In the genomic region with DNA sequence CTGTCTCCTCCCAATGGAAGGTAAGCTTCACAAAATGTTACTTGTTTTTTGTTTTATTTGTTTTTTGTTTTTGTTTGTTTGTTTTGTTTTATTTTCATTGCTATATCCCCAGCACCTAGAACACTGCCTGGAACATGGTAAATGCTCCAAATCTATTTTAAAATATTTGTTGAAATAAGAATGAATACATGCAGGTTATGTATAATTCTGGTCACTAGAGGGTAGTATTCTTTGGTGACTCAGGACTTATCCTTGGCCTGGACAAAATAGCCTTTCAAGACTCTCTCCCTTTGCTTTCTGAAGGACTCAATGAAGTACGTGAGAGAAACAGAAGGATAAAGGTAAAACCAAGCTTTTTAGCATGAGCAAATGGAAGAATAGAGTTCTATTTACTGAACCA, we compare ENCODE assay signal across 9 cellular contexts.
DNase-seq lines count a peak whose midpoint lies in the region; ATAC-seq and TF ChIP-seq lines count a peak whose summit lies in the region.
"Had no signal": no experiment of that assay in that cellular context is flagged by ENCODE, and none has a peak within 500 bp of the region (broad histone marks: within the 10 kb centered on the region; RNA-seq: fewer than 3 reads in every experiment).

No MANE protein-coding gene starts in this region.

- H3F3A ChIP-seq in OCI-LY1 (ENCODE audit: insufficient read depth, low read length) = no peaks in the 10 kb centered on the region

- no peaks in the 10 kb centered on the region for H3K36me3 ChIP-seq in OCI-LY1 (ENCODE audit: insufficient read depth, low read length)

- no peak overlapping the region for H3K27ac Mint-ChIP-seq in nephron progenitor cell
- H3K27ac Mint-ChIP-seq: stimulated activated naive CD8-positive, alpha-beta T cell treated with anti-CD3 and anti-CD28 coated beads, Interleukin-15, Interleukin-2, amounts not matched to agents 100 ng/mL and 50 ng/mL, for 24 hours had no signal

- H3K4me3 ChIP-seq in OCI-LY1 (ENCODE audit: low read depth, low read length, poor library complexity, severe bottlenecking) = no peak overlapping the region
- H3K4me3 ChIP-seq in epithelial cell of esophagus (ENCODE audit: low read length) = no peak overlapping the region

- H3K4me1 ChIP-seq in OCI-LY1 (ENCODE audit: insufficient read depth, low read length, severe bottlenecking) = no peaks in the 10 kb centered on the region

- H3K27me3 Mint-ChIP-seq in nephron progenitor cell (ENCODE audit: low read depth, poor library complexity) = no peaks in the 10 kb centered on the region
- H3K27me3 Mint-ChIP-seq: stimulated activated naive CD8-positive, alpha-beta T cell treated with anti-CD3 and anti-CD28 coated beads, Interleukin-15, Interleukin-2, amounts not matched to agents 100 ng/mL and 50 ng/mL, for 24 hours had no signal

- no peak overlapping the region for H3K27ac ChIP-seq in OCI-LY1 (ENCODE audit: low read depth, low read length, poor library complexity, severe bottlenecking)

- DNase-seq in DMS114 treated with DMSO at 0.1 percent for 48 hours (lab: John Stamatoyannopoulos, UW; ENCODE audit: unreplicated experiment) = peak; percentile 25
- DNase-seq in epithelial cell of esophagus (ENCODE audit: low read depth) = peak; percentile 53
- DNase-seq in nephron progenitor cell = no peak
- DNase-seq in cortex of kidney (lab: John Stamatoyannopoulos, UW) = no peak
- DNase-seq in NCI-H2029 treated with DMSO at 0.1 percent for 48 hours (lab: John Stamatoyannopoulos, UW) = no peak

- H3K9me3 Mint-ChIP-seq in nephron progenitor cell = no peaks in the 10 kb centered on the region
- H3K9me3 Mint-ChIP-seq: stimulated activated naive CD8-positive, alpha-beta T cell treated with anti-CD3 and anti-CD28 coated beads, Interleukin-15, Interleukin-2, amounts not matched to agents 100 ng/mL and 50 ng/mL, for 24 hours had no signal

- no peak for ATAC-seq in HG02852 (IDR thresholded peaks at IDR 0.05; ENCODE audit: unreplicated experiment)
- no peak for ATAC-seq in GM21390 (IDR thresholded peaks at IDR 0.05; ENCODE audit: unreplicated experiment)

- H3K36me3 Mint-ChIP-seq in nephron progenitor cell (ENCODE audit: low read depth) = no peaks in the 10 kb centered on the region

- H3K4me2 ChIP-seq in OCI-LY1 (ENCODE audit: low read length) = no peak overlapping the region

- no peaks in the 10 kb centered on the region for H3K4me1 Mint-ChIP-seq in nephron progenitor cell

- no peak overlapping the region for H2AFZ ChIP-seq in OCI-LY1 (ENCODE audit: low read length)

- H3K9me3 ChIP-seq in OCI-LY1 (ENCODE audit: low read length) = no peaks in the 10 kb centered on the region

- no peaks in the 10 kb centered on the region for H3K79me2 ChIP-seq in OCI-LY1 (ENCODE audit: insufficient read depth, low read length)

- no peaks in the 10 kb centered on the region for H4K20me1 ChIP-seq in OCI-LY1 (ENCODE audit: insufficient read depth, low read length)

- TF ChIP-seq CTCF in OCI-LY1 (IDR thresholded peaks at IDR 0.05; ENCODE audit: low read length) (peak; percentile 52), epithelial cell of esophagus (IDR thresholded peaks at IDR 0.05; ENCODE audit: insufficient read depth, low read depth, low read length, missing control alignments) (peak; percentile 59), nephron progenitor cell (IDR thresholded peaks at IDR 0.05) (peak; percentile 47)

- H3K9ac ChIP-seq in OCI-LY1 (ENCODE audit: low read length) = no peak overlapping the region

- H3K4me3 Mint-ChIP-seq in nephron progenitor cell = no peak overlapping the region
- H3K4me3 Mint-ChIP-seq: stimulated activated naive CD8-positive, alpha-beta T cell treated with anti-CD3 and anti-CD28 coated beads, Interleukin-15, Interleukin-2, amounts not matched to agents 100 ng/mL and 50 ng/mL, for 24 hours had no signal

- H3K27me3 ChIP-seq in OCI-LY1 (ENCODE audit: insufficient read depth, low read length) = no peaks in the 10 kb centered on the region

- no peaks in the 10 kb centered on the region for H3K9me2 ChIP-seq in OCI-LY1 (ENCODE audit: low read depth, low read length)

Comparison
In these comparisons a context has a peak if more than half of its experiments do, and no peak if none do; other contexts are left out.
1. DNase-seq: peak in DMS114 treated with DMSO at 0.1 percent for 48 hours (single experiment) and epithelial cell of esophagus (single experiment); none in nephron progenitor cell (single experiment), cortex of kidney (single experiment) and NCI-H2029 treated with DMSO at 0.1 percent for 48 hours (single experiment).
2. Peak in every context shown above with its lines, with median percentiles within 50 percentile points of each other: CTCF ChIP-seq.